34 cellular contexts compared by ENCODE assay signal in the genomic region with DNA sequence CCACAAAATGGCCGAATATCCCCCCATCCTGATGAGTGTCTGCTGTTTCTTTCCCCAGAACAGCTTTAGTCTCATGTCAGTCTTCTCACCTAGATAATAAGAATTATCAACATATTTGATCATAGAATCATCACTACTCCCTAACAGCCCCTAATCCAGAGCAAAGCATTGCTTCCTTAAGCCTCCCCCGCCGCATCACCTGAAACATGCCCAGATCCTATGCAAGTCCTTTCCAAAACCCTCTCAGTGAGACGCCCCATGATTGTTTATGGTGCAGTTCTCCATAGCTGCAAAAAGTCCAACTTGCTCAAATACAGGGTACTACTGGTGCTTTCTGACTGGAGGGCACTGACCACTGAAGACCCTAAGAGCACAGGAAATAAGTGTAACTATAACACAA. TPM values are rescaled to one million over a fixed set of nuclear protein-coding genes. Genes with fewer than 3 reads are reported as not detected.
"Had no signal": no experiment of that assay in that cellular context is flagged by ENCODE, and none has a peak within 500 bp of the region (broad histone marks: within the 10 kb centered on the region; RNA-seq: fewer than 3 reads in every experiment).

No MANE protein-coding gene starts in this region.

- DNase-seq: hypothalamus; immature natural killer cell; kidney; left colon; left lung; lower lobe of right lung; mammary epithelial cell; mesendoderm; midbrain; mucosa of descending colon; naive thymus-derived CD4-positive, alpha-beta T cell; ovary; right lobe of liver; stimulated activated CD4-positive, alpha-beta T cell treated with anti-CD3 and anti-CD28 coated beads, Interleukin-1b, Interleukin-23, amount 100 ng/mL, for 48 hours; stimulated activated CD4-positive, alpha-beta T cell treated with anti-CD3 and anti-CD28 coated beads, Interleukin-2, amount 100 ng/mL, for 48 hours; stimulated activated CD4-positive, alpha-beta T cell treated with anti-CD3 and anti-CD28 coated beads, Interleukin-4, amount 100 ng/mL, for 4 hours; stimulated activated CD8-positive, alpha-beta memory T cell treated with anti-CD3 and anti-CD28 coated beads, Interleukin-4, amount 100 ng/mL, for 48 hours; stimulated activated naive B cell treated with anti-CD40 and anti-IgM and Interleukin-4, amounts not matched to agents 10 μg/mL and 1 μg/mL and 100 μg/mL, for 72 hours; stimulated activated naive CD8-positive, alpha-beta T cell treated with anti-CD3 and anti-CD28 coated beads, Interleukin-15, Interleukin-2, amounts not matched to agents 100 U/mL and 50 U/mL, for 24 hours; stomach; testis; thyroid gland; transverse colon; upper lobe of left lung had no signal

- ATAC-seq: left colon; left lung; lower lobe of right lung; mucosa of descending colon; naive thymus-derived CD4-positive, alpha-beta T cell; natural killer cell treated with Interleukin-12 subunit alpha and Interleukin-12 subunit beta and Interleukin-15 and Interleukin-18, amount 100 ng/mL, for 72 hours; right lobe of liver; stimulated activated naive B cell treated with anti-CD40 and anti-IgM and Interleukin-4, amounts not matched to agents 10 μg/mL and 1 μg/mL and 100 μg/mL, for 72 hours; stimulated activated naive CD8-positive, alpha-beta T cell treated with anti-CD3 and anti-CD28 coated beads, Interleukin-15, Interleukin-2, amounts not matched to agents 100 U/mL and 50 U/mL, for 24 hours had no signal

- H3K27ac ChIP-seq: left lung, lower lobe of right lung, ovary, right atrium auricular region, right lobe of liver, stomach, testis, thyroid gland, transverse colon, upper lobe of left lung, vagina had no signal

- H3K27me3 Mint-ChIP-seq: naive thymus-derived CD4-positive, alpha-beta T cell; natural killer cell treated with Interleukin-12 subunit alpha and Interleukin-12 subunit beta and Interleukin-15 and Interleukin-18, amount 100 ng/mL, for 72 hours; stimulated activated naive B cell treated with anti-CD40 and anti-IgM and Interleukin-4, amounts not matched to agents 10 μg/mL and 1 μg/mL and 100 μg/mL, for 72 hours had no signal

- H3K4me1 ChIP-seq: right lobe of liver, testis, transverse colon, vagina had no signal

- H3K4me3 ChIP-seq: left lung, lower lobe of right lung, mucosa of descending colon, ovary, right atrium auricular region, right lobe of liver, smooth muscle cell, stomach, testis, thyroid gland, transverse colon, upper lobe of left lung, vagina had no signal

- FAIRE-seq: islet of Langerhans, kidney had no signal

- H3K27ac Mint-ChIP-seq: immature natural killer cell; natural killer cell treated with Interleukin-12 subunit alpha and Interleukin-12 subunit beta and Interleukin-15 and Interleukin-18, amount 100 ng/mL, for 72 hours; progenitor cell of endocrine pancreas; stimulated activated naive B cell treated with anti-CD40 and anti-IgM and Interleukin-4, amounts not matched to agents 10 μg/mL and 1 μg/mL and 100 μg/mL, for 72 hours had no signal

- H3K4me3 Mint-ChIP-seq: immature natural killer cell; natural killer cell treated with Interleukin-12 subunit alpha and Interleukin-12 subunit beta and Interleukin-15 and Interleukin-18, amount 100 ng/mL, for 72 hours; stimulated activated naive B cell treated with anti-CD40 and anti-IgM and Interleukin-4, amounts not matched to agents 10 μg/mL and 1 μg/mL and 100 μg/mL, for 72 hours had no signal

- H3K36me3 Mint-ChIP-seq: immature natural killer cell; natural killer cell treated with Interleukin-12 subunit alpha and Interleukin-12 subunit beta and Interleukin-15 and Interleukin-18, amount 100 ng/mL, for 72 hours; stimulated activated naive B cell treated with anti-CD40 and anti-IgM and Interleukin-4, amounts not matched to agents 10 μg/mL and 1 μg/mL and 100 μg/mL, for 72 hours had no signal

- H3K9me3 Mint-ChIP-seq: immature natural killer cell; natural killer cell treated with Interleukin-12 subunit alpha and Interleukin-12 subunit beta and Interleukin-15 and Interleukin-18, amount 100 ng/mL, for 72 hours; stimulated activated naive B cell treated with anti-CD40 and anti-IgM and Interleukin-4, amounts not matched to agents 10 μg/mL and 1 μg/mL and 100 μg/mL, for 72 hours had no signal

- H3K4me2 ChIP-seq: smooth muscle cell had no signal

- H3K27me3 ChIP-seq: left lung, ovary, right atrium auricular region, right lobe of liver, stomach, testis, thyroid gland, transverse colon, upper lobe of left lung, vagina had no signal

RNA-seq across cellular contexts. Expression of a gene that starts 20.1 kb away (rescaled TPM):
- total RNA-seq: left colon; left lung; mammary epithelial cell; mucosa of descending colon; naive thymus-derived CD4-positive, alpha-beta T cell; natural killer cell treated with Interleukin-12 subunit alpha and Interleukin-12 subunit beta and Interleukin-15 and Interleukin-18, amount 100 ng/mL, for 72 hours; progenitor cell of endocrine pancreas; pulmonary artery endothelial cell; right atrium auricular region; right lobe of liver; skeletal muscle tissue; stomach; transverse colon; urinary bladder had no signal
- polyA plus RNA-seq: immature natural killer cell, ovary, smooth muscle cell had no signal

RNA-seq across cellular contexts. Expression of a gene that starts 44.2 kb away (rescaled TPM):
- total RNA-seq: myocyte; natural killer cell treated with Interleukin-12 subunit alpha and Interleukin-12 subunit beta and Interleukin-15 and Interleukin-18, amount 100 ng/mL, for 72 hours; pulmonary artery endothelial cell; smooth muscle cell had no signal
- polyA plus RNA-seq: immature natural killer cell; naive thymus-derived CD4-positive, alpha-beta T cell had no signal
